Comparison of ENCODE assay signal across 8 cellular contexts in genomic region chr19:17303167-17303939, GRCh38. TPM values are rescaled to one million over a fixed set of nuclear protein-coding genes. Genes with fewer than 3 reads are reported as not detected.
DNase-seq lines count a peak whose midpoint lies in the region; ATAC-seq and TF ChIP-seq lines count a peak whose summit lies in the region.

ABHD8 (minus strand) TSS chr19:17303425; CDS start chr19:17301616, 1,809 bp downstream.

- H3K9me3 Mint-ChIP-seq in WTC11 (peaks cover under 1% of the 10 kb centered on the region), immature natural killer cell (no peaks in the 10 kb centered on the region)

- no peaks in the 10 kb centered on the region for H3K27me3 Mint-ChIP-seq in WTC11 (ENCODE audit: low read depth)
- peaks cover 0 to 6% (median 5%) of the 10 kb centered on the region in 3 donors for H3K27me3 Mint-ChIP-seq in immature natural killer cell (ENCODE audit: low read depth in 3 of 3)

- H3K27ac Mint-ChIP-seq in WTC11 (peak within 1 kb of the TSS; percentile 57; the same call in 1 of the 2 replicates), immature natural killer cell (peak within 1 kb of the TSS; percentile 41 to 81 (median 72))

- H3K36me3 Mint-ChIP-seq in WTC11 (peaks cover 11% of the 10 kb centered on the region), immature natural killer cell (peaks cover 0 to under 1% (median 0%) of the 10 kb centered on the region in 3 donors)

- peak; percentile 32 for TF ChIP-seq POLR2A in GM18526 (IDR thresholded peaks at IDR 0.05; ENCODE audit: extremely low read depth, insufficient read length)

- H3K4me3 Mint-ChIP-seq in WTC11 (peak within 1 kb of the TSS; percentile 68), immature natural killer cell (peak within 1 kb of the TSS; percentile 75 to 83 (median 78))

- peaks cover 5% of the 10 kb centered on the region for H3F3A ChIP-seq in smooth muscle cell (ENCODE audit: low read depth)

- H4K20me1 ChIP-seq in smooth muscle cell (ENCODE audit: low read depth), result no peaks in the 10 kb centered on the region

- H3K9ac ChIP-seq in smooth muscle cell (ENCODE audit: low read depth), result peak within 1 kb of the TSS; percentile 68

- CTCF ChIA-PET in WTC11 (lab: Charles Lee), result interaction anchor here (0.7 to 2.1 kb wide), 6 partner anchors 11 to 177 kb away, joined by 3 to 8 read pairs (median 4); no protein-coding TSS in a partner anchor

- peak; percentile 73 for DNase-seq in NCI-H2171 treated with DMSO at 0.1 percent for 48 hours (lab: John Stamatoyannopoulos, UW)
- DNase-seq in WTC11 (ENCODE audit: low spot score), result peak; percentile 99
- DNase-seq in cardiac fibroblast (ENCODE audit: low read depth in 2 of 2), result peak; percentile 97
- DNase-seq in immature natural killer cell, result peak; percentile 93 to 94 (median 93)
- peak; percentile 83 for DNase-seq in smooth muscle cell (lab: John Stamatoyannopoulos, UW; ENCODE audit: unreplicated experiment)

- H2AFZ ChIP-seq in ACC112 (ENCODE audit: low read length, unreplicated experiment) (peak within 1 kb of the TSS; percentile 42), smooth muscle cell (ENCODE audit: low read depth) (peak within 1 kb of the TSS; percentile 87)

- H3K36me3 ChIP-seq in ACC112 (ENCODE audit: insufficient read depth, low read length), result no peaks in the 10 kb centered on the region
- H3K36me3 ChIP-seq in smooth muscle cell (ENCODE audit: low read depth), result no peaks in the 10 kb centered on the region

- H3K4me1 ChIP-seq in ACC112 (ENCODE audit: control insufficient read depth, insufficient read depth, low read length, unreplicated experiment) (peaks cover 20% of the 10 kb centered on the region), smooth muscle cell (ENCODE audit: low read depth) (peaks cover 8% of the 10 kb centered on the region)

- TF ChIP-seq CTCF in WTC11 (IDR thresholded peaks at IDR 0.05) (0 out of 2 replicates have a peak, but pooled peaks have one; percentile 21), cardiac fibroblast (IDR thresholded peaks at IDR 0.05; ENCODE audit: low read depth, low read length) (peak; percentile 32), smooth muscle cell (IDR thresholded peaks at IDR 0.05; ENCODE audit: borderline replicate concordance, insufficient read depth, poor library complexity, severe bottlenecking) (peak; percentile 41)

- H3K9me3 ChIP-seq in smooth muscle cell (replicated peaks; ENCODE audit: low read depth), result no peaks in the 10 kb centered on the region

- no peaks in the 10 kb centered on the region for H3K27me3 ChIP-seq in ACC112 (ENCODE audit: insufficient read depth, low read length)
- no peaks in the 10 kb centered on the region for H3K27me3 ChIP-seq in smooth muscle cell (ENCODE audit: low read depth)

- H3K4me1 Mint-ChIP-seq in WTC11 (peaks cover 37% of the 10 kb centered on the region), immature natural killer cell (peaks cover 42 to 45% of the 10 kb centered on the region in 2 donors)

- peak; percentile 50 for ATAC-seq in HG03097 (IDR thresholded peaks at IDR 0.05; ENCODE audit: low FRiP score, unreplicated experiment)
- ATAC-seq in WTC11, result peak; percentile 81

- H3K27ac ChIP-seq in ACC112 (ENCODE audit: low read depth, low read length) (no peak within 1 kb of the TSS), smooth muscle cell (ENCODE audit: low read depth) (no peak within 1 kb of the TSS)

- POLR2A ChIA-PET in WTC11 (lab: Charles Lee), result interaction anchor here (1.5 kb wide), 1 partner anchor 24 kb away, joined by 4 read pairs; no protein-coding TSS in a partner anchor

- 4% methylated on average over 51 of the region's 52 CpGs for WGBS in smooth muscle cell (ENCODE audit: low lambda C conversion rate)

- H3K4me3 ChIP-seq in ACC112 (ENCODE audit: low read depth, low read length) (peak within 1 kb of the TSS; percentile 89), cardiac fibroblast (replicated peaks in 1 of 2; ENCODE audit: low read depth in 2 of 2, low read length in 2 of 2) (peak within 1 kb of the TSS; percentile 68 to 69), smooth muscle cell (peak within 1 kb of the TSS; percentile 82)

- H3K79me2 ChIP-seq in ACC112 (ENCODE audit: control insufficient read depth, insufficient read depth, low read length, unreplicated experiment) (peaks cover 2% of the 10 kb centered on the region), smooth muscle cell (ENCODE audit: low read depth) (no peaks in the 10 kb centered on the region)

- peak within 1 kb of the TSS; percentile 94 for H3K4me2 ChIP-seq in smooth muscle cell

TF ChIP-seq in WTC11, 78 proteins besides CTCF, POLR2A, EP300 and RAD21 (continues in another document):
- no peak for TF ChIP-seq ZNF532 (CRISPR knock-in tag; IDR thresholded peaks at IDR 0.05; ENCODE audit: borderline replicate concordance)
- TF ChIP-seq USF2 (CRISPR knock-in tag; IDR thresholded peaks at IDR 0.05), result peak; percentile 92
- 0 out of 2 replicates have a peak, but pooled peaks have one; percentile 59 for TF ChIP-seq TEAD1 (CRISPR knock-in tag; IDR thresholded peaks at IDR 0.05)
- TF ChIP-seq ETV6 (CRISPR knock-in tag; IDR thresholded peaks at IDR 0.05), result peak; percentile 72; the same call in 1 of the 2 replicates
- TF ChIP-seq ERG (CRISPR knock-in tag; IDR thresholded peaks at IDR 0.05), result no peak
- no peak for TF ChIP-seq GRHL2 (CRISPR knock-in tag; IDR thresholded peaks at IDR 0.05; ENCODE audit: insufficient replicate concordance, severe bottlenecking)
- peak; percentile 34; the same call in 1 of the 2 replicates for TF ChIP-seq FOXP1 (CRISPR knock-in tag; IDR thresholded peaks at IDR 0.05; ENCODE audit: borderline replicate concordance)
- peak; percentile 60; the same call in 1 of the 2 replicates for TF ChIP-seq CREM (CRISPR knock-in tag; IDR thresholded peaks at IDR 0.05)
- TF ChIP-seq E2F4 (CRISPR knock-in tag; IDR thresholded peaks at IDR 0.05; ENCODE audit: borderline replicate concordance, low read depth), result no peak
- TF ChIP-seq SP1 (CRISPR knock-in tag; conservative IDR thresholded peaks at IDR 0.05), result peak; percentile 99
- TF ChIP-seq NFYB (CRISPR knock-in tag; conservative IDR thresholded peaks at IDR 0.05; ENCODE audit: low read depth), result peak; percentile 87

RNA-seq across cellular contexts. Expression of gene ABHD8, which starts in this region (rescaled TPM):
- total RNA-seq in WTC11 (2021), result 13.2 to 18.1 TPM (median 17.6 TPM) in 3 replicates
- 10 to 100 TPM in 1 of 3 donors, 1 to 10 TPM in 2; 7.5 to 10.3 (median 8.3) TPM for polyA plus RNA-seq in immature natural killer cell
- total RNA-seq in smooth muscle cell, result 6.1 and 9.2 TPM in 2 replicates
- 15.1 and 16.6 TPM in 2 replicates for polyA plus RNA-seq in smooth muscle cell
